Comparison of ENCODE assay signal across 11 cellular contexts in genomic region chr12:101021911-101022388, GRCh38.
DNase-seq lines count a peak whose midpoint lies in the region; ATAC-seq and TF ChIP-seq lines count a peak whose summit lies in the region.
"Had no signal": no experiment of that assay in that cellular context is flagged by ENCODE, and none has a peak within 500 bp of the region (broad histone marks: within the 10 kb centered on the region; RNA-seq: fewer than 3 reads in every experiment).

No MANE protein-coding gene starts in this region.

- H3K27ac ChIP-seq in SK-N-MC: peak overlapping the region; percentile 51; the same call in 1 of the 2 replicates
- H3K27ac ChIP-seq: parathyroid adenoma had no signal

- no peak for ATAC-seq in GM21528 (IDR thresholded peaks at IDR 0.05; ENCODE audit: low FRiP score, unreplicated experiment)

- H3K4me3 ChIP-seq in SK-N-MC (no peak overlapping the region), fibroblast of the aortic adventitia (ENCODE audit: low read depth, low read length) (no peak overlapping the region)

- H3K9me3 ChIP-seq in SK-N-MC (ENCODE audit: low read depth, low read length): no peaks in the 10 kb centered on the region

- peak; percentile 50 for DNase-seq in DMS53 (lab: John Stamatoyannopoulos, UW)
- no peak for DNase-seq in DMS53 treated with DMSO at 0.1 percent for 48 hours (lab: John Stamatoyannopoulos, UW; ENCODE audit: unreplicated experiment)
- DNase-seq in SK-N-MC (ENCODE audit: low read depth, low spot score): no peak
- DNase-seq in fibroblast of the aortic adventitia (ENCODE audit: low read depth): peak; percentile 97
- DNase-seq in superior temporal gyrus (ENCODE audit: extremely low spot score): peak; percentile 45
- no peak for DNase-seq in NCI-H2171 (lab: John Stamatoyannopoulos, UW)
- DNase-seq in activated effector memory CD4-positive, alpha-beta T cell treated with anti-CD3 and anti-CD28 coated beads, Interleukin-2, amount 50 U/mL, for 16 hours: no peak
- DNase-seq: 8988T, NCI-H1436 treated with DMSO at 0.1 percent for 48 hours had no signal

- no peak for TF ChIP-seq CTCF in fibroblast of the aortic adventitia (IDR thresholded peaks at IDR 0.05; ENCODE audit: insufficient read depth, low read length)

- H3K9ac ChIP-seq in SK-N-MC (ENCODE audit: insufficient read length): no peak overlapping the region
- H3K9ac ChIP-seq: parathyroid adenoma had no signal

- H3K36me3 ChIP-seq in SK-N-MC (ENCODE audit: insufficient read depth, low read length): no peaks in the 10 kb centered on the region

Comparison
In these comparisons a context has a peak if more than half of its experiments do, and no peak if none do; other contexts are left out.
1. DNase-seq: peak in DMS53 (single experiment), fibroblast of the aortic adventitia (single experiment) and superior temporal gyrus (single experiment); none in DMS53 treated with DMSO at 0.1 percent for 48 hours (single experiment), SK-N-MC (single experiment), NCI-H2171 (single experiment) and activated effector memory CD4-positive, alpha-beta T cell treated with anti-CD3 and anti-CD28 coated beads, Interleukin-2, amount 50 U/mL, for 16 hours (single experiment).